ENCODE assay signal across 1 cellular context in genomic region chr12:93098077-93098476, GRCh38.
A peak's percentile ranks its signal among the peaks of the same experiment; 100 is the strongest.
TF ChIP-seq lines count a peak whose summit lies in the region.

No MANE protein-coding gene starts in this region.

TF ChIP-seq in K562, 482 proteins besides CTCF, POLR2A, EP300 and RAD21 (continued from another document):
- TF ChIP-seq CHAMP1 (IDR thresholded peaks at IDR 0.05) = no peak
- TF ChIP-seq ZNF197 (CRISPR knock-in tag; IDR thresholded peaks at IDR 0.05; ENCODE audit: low read depth) = no peak
- TF ChIP-seq TEAD4 (IDR thresholded peaks at IDR 0.05; ENCODE audit: low read length) = no peak
- TF ChIP-seq TEAD4 (CRISPR knock-in tag; IDR thresholded peaks at IDR 0.05; ENCODE audit: borderline replicate concordance) = no peak
- 0 out of 2 replicates have a peak, but pooled peaks have one; percentile 40 for TF ChIP-seq DDX20 (tag; IDR thresholded peaks at IDR 0.05; ENCODE audit: low read depth)
- TF ChIP-seq ZBTB12 (CRISPR knock-in tag; IDR thresholded peaks at IDR 0.05) = no peak
- TF ChIP-seq ZNF589 (CRISPR knock-in tag; IDR thresholded peaks at IDR 0.05; ENCODE audit: low read depth) = 0 out of 2 replicates have a peak, but pooled peaks have one; percentile 41
- TF ChIP-seq, protein P1, sequence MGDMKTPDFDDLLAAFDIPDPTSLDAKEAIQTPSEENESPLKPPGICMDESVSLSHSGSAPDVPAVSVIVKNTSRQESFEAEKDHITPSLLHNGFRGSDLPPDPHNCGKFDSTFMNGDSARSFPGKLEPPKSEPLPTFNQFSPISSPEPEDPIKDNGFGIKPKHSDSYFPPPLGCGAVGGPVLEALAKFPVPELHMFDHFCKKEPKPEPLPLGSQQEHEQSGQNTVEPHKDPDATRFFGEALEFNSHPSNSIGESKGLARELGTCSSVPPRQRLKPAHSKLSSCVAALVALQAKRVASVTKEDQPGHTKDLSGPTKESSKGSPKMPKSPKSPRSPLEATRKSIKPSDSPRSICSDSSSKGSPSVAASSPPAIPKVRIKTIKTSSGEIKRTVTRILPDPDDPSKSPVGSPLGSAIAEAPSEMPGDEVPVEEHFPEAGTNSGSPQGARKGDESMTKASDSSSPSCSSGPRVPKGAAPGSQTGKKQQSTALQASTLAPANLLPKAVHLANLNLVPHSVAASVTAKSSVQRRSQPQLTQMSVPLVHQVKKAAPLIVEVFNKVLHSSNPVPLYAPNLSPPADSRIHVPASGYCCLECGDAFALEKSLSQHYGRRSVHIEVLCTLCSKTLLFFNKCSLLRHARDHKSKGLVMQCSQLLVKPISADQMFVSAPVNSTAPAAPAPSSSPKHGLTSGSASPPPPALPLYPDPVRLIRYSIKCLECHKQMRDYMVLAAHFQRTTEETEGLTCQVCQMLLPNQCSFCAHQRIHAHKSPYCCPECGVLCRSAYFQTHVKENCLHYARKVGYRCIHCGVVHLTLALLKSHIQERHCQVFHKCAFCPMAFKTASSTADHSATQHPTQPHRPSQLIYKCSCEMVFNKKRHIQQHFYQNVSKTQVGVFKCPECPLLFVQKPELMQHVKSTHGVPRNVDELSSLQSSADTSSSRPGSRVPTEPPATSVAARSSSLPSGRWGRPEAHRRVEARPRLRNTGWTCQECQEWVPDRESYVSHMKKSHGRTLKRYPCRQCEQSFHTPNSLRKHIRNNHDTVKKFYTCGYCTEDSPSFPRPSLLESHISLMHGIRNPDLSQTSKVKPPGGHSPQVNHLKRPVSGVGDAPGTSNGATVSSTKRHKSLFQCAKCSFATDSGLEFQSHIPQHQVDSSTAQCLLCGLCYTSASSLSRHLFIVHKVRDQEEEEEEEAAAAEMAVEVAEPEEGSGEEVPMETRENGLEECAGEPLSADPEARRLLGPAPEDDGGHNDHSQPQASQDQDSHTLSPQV (IDR thresholded peaks at IDR 0.05) = peak; percentile 83
- no peak for TF ChIP-seq POLR2B (IDR thresholded peaks at IDR 0.05; ENCODE audit: low read depth, partially characterized antibody)
- TF ChIP-seq, protein P2, sequence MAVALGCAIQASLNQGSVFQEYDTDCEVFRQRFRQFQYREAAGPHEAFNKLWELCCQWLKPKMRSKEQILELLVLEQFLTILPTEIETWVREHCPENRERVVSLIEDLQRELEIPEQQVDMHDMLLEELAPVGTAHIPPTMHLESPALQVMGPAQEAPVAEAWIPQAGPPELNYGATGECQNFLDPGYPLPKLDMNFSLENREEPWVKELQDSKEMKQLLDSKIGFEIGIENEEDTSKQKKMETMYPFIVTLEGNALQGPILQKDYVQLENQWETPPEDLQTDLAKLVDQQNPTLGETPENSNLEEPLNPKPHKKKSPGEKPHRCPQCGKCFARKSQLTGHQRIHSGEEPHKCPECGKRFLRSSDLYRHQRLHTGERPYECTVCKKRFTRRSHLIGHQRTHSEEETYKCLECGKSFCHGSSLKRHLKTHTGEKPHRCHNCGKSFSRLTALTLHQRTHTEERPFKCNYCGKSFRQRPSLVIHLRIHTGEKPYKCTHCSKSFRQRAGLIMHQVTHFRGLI (CRISPR knock-in tag; IDR thresholded peaks at IDR 0.05) = no peak
- no peak; the same call in 1 of the 2 replicates for TF ChIP-seq MYC (IDR thresholded peaks at IDR 0.05; ENCODE audit: low read depth, low read length)
- no peak for TF ChIP-seq MYC (CRISPR knock-in tag; IDR thresholded peaks at IDR 0.05; ENCODE audit: borderline replicate concordance, low read depth)
- TF ChIP-seq ID3 (CRISPR knock-in tag; IDR thresholded peaks at IDR 0.05) = no peak
- TF ChIP-seq ID3 (tag; IDR thresholded peaks at IDR 0.05) = no peak
